Comparison of ENCODE assay signal across 9 cellular contexts in genomic region chr2:118865106-118865505, GRCh38. TPM values are rescaled to one million over a fixed set of nuclear protein-coding genes. Genes with fewer than 3 reads are reported as not detected.
DNase-seq lines count a peak whose midpoint lies in the region; ATAC-seq, FAIRE-seq and TF ChIP-seq lines count a peak whose summit lies in the region.
"Had no signal": no experiment of that assay in that cellular context is flagged by ENCODE, and none has a peak within 500 bp of the region (broad histone marks: within the 10 kb centered on the region; RNA-seq: fewer than 3 reads in every experiment).

No MANE protein-coding gene starts in this region.

- H3K4me1 ChIP-seq in cardiac muscle cell (ENCODE audit: low read depth) (peaks cover 2% of the 10 kb centered on the region), small intestine (ENCODE audit: control insufficient read depth in 2 of 2, insufficient read depth in 1 of 2, low read depth in 1 of 2, low read length in 1 of 2) (no peaks in the 10 kb centered on the region)

- ATAC-seq in GM18511 (IDR thresholded peaks at IDR 0.05; ENCODE audit: unreplicated experiment), result peak; percentile 98
- peak; percentile 93 for ATAC-seq in HG02840 (IDR thresholded peaks at IDR 0.05; ENCODE audit: low FRiP score, unreplicated experiment)

- no peaks in the 10 kb centered on the region for H3K36me3 ChIP-seq in BJ (ENCODE audit: control insufficient read depth, insufficient read depth, low read length)
- no peaks in the 10 kb centered on the region for H3K36me3 ChIP-seq in cardiac muscle cell
- H3K36me3 ChIP-seq in small intestine (ENCODE audit: control insufficient read depth in 2 of 2, insufficient read depth in 2 of 2, low read length in 2 of 2), result no peaks in the 10 kb centered on the region
- H3K36me3 ChIP-seq: neutrophil had no signal

- no peak for DNase-seq in BJ (ENCODE audit: low read depth)
- DNase-seq in NCI-H1092 (lab: John Stamatoyannopoulos, UW), result peak; percentile 0
- peak; percentile 14 for DNase-seq in UCSD-AML1 (lab: John Stamatoyannopoulos, UW; ENCODE audit: unreplicated experiment)
- peak; percentile 71 to 80 for DNase-seq in cardiac muscle cell (ENCODE audit: low read depth in 1 of 2, low spot score in 1 of 2)
- DNase-seq in small intestine, result peak; percentile 23
- DNase-seq in T-helper 2 cell, result no peak

- H3K9me3 ChIP-seq in cardiac muscle cell (ENCODE audit: low read depth), result no peaks in the 10 kb centered on the region
- H3K9me3 ChIP-seq in small intestine (ENCODE audit: control insufficient read depth, low read depth), result no peaks in the 10 kb centered on the region
- H3K9me3 ChIP-seq: neutrophil had no signal

- peaks cover 19% of the 10 kb centered on the region for H3K27me3 ChIP-seq in BJ (ENCODE audit: control insufficient read depth, insufficient read depth, low read length)
- H3K27me3 ChIP-seq in cardiac muscle cell, result peaks cover 36% of the 10 kb centered on the region
- H3K27me3 ChIP-seq in small intestine (ENCODE audit: control insufficient read depth in 2 of 2, insufficient read depth in 2 of 2, low read length in 2 of 2), result peaks cover 4 to 22% of the 10 kb centered on the region in 2 donors

- FAIRE-seq in small intestine (lab: Jason Lieb, UNC), result no peak

- CTCF ChIA-PET in BJ (lab: Yijun Ruan, JAX), result interaction anchor here (2.1 kb wide), 1 partner anchor 643 kb away, joined by 7 read pairs; no protein-coding TSS in a partner anchor

- H3K27ac ChIP-seq in cardiac muscle cell (no peak overlapping the region), small intestine (ENCODE audit: low read depth in 1 of 2, low read length in 1 of 2) (no peak overlapping the region)
- H3K27ac ChIP-seq: neutrophil had no signal

- H3K4me3 ChIP-seq in BJ (ENCODE audit: low read depth, low read length), result no peak overlapping the region
- no peak overlapping the region for H3K4me3 ChIP-seq in cardiac muscle cell
- H3K4me3 ChIP-seq in small intestine (ENCODE audit: low read depth in 1 of 2, low read length in 2 of 2), result no peak overlapping the region

- POLR2A ChIA-PET in BJ (lab: Charles Lee), result no interaction called here

- TF ChIP-seq CTCF in BJ (IDR thresholded peaks at IDR 0.05; ENCODE audit: insufficient read depth, low read depth, low read length), result peak; percentile 64
- TF ChIP-seq CTCF in cardiac muscle cell (IDR thresholded peaks at IDR 0.05; ENCODE audit: low read depth, low read length), result peak; percentile 66

- WGBS in small intestine, 3 donors, result 0 to 2% (median 1%) methylated on average over 3 of the region's 3 CpGs

RNA-seq across cellular contexts. Expression of gene EN1, which starts 17.7 kb away (rescaled TPM):
- polyA plus RNA-seq in BJ (2011; rRNA removed) (not detected in 2 replicates), cardiac muscle cell (not detected in 2 replicates), small intestine (not detected)
- polyA minus RNA-seq in BJ (2011; rRNA and poly(A)+ RNA removed), result not detected in 2 replicates
- not detected in 2 replicates for total RNA-seq in cardiac muscle cell

Comparison
In these comparisons a context has a peak if more than half of its experiments do, and no peak if none do; other contexts are left out.
1. DNase-seq: peak in NCI-H1092 (single experiment), UCSD-AML1 (single experiment), cardiac muscle cell (2 of 2) and small intestine (single experiment); none in BJ (single experiment) and T-helper 2 cell (0 of 5).